Comparison of ENCODE assay signal across 8 cellular contexts in genomic region chr17:59761385-59762021, GRCh38. TPM values are rescaled to one million over a fixed set of nuclear protein-coding genes. Genes with fewer than 3 reads are reported as not detected.
DNase-seq lines count a peak whose midpoint lies in the region; ATAC-seq and TF ChIP-seq lines count a peak whose summit lies in the region.

No MANE protein-coding gene starts in this region.

- no peak overlapping the region for H3K23ac ChIP-seq in trophoblast cell (ENCODE audit: low read length)

- peak overlapping the region; percentile 90 for H2BK120ac ChIP-seq in trophoblast cell (ENCODE audit: insufficient read depth, low read length, poor library complexity)

- WGBS in esophagus squamous epithelium, 2 donors: 44 to 46% methylated on average over 3 of the region's 3 CpGs
- WGBS in trophoblast cell (ENCODE audit: extremely low coverage, insufficient coverage, insufficient read length): no CpG with 5 or more reads among the region's 3 CpGs

- ATAC-seq in naive thymus-derived CD8-positive, alpha-beta T cell: no peak
- ATAC-seq in HG02623 (IDR thresholded peaks at IDR 0.05; ENCODE audit: unreplicated experiment): no peak

- H3K4me1 ChIP-seq in SJSA1 (replicated peaks): peaks cover 61% of the 10 kb centered on the region
- peaks cover 0 to 22% (median 14%) of the 10 kb centered on the region in 3 donors for H3K4me1 ChIP-seq in esophagus squamous epithelium
- peaks cover 10 to 12% of the 10 kb centered on the region in 2 experiments for H3K4me1 ChIP-seq in trophoblast cell (ENCODE audit: control insufficient read depth in 1 of 2, insufficient read depth in 2 of 2, low read length in 2 of 2)

- peaks cover 18% of the 10 kb centered on the region for H3K36me3 ChIP-seq in SJSA1
- H3K36me3 ChIP-seq in esophagus squamous epithelium: peaks cover 0 to 37% (median 0%) of the 10 kb centered on the region in 3 donors
- H3K36me3 ChIP-seq in trophoblast cell (ENCODE audit: control insufficient read depth in 1 of 2, insufficient read depth in 2 of 2, low read length in 2 of 2): peaks cover 8 to 17% of the 10 kb centered on the region in 2 experiments

- no peak overlapping the region for H3K9ac ChIP-seq in trophoblast cell (ENCODE audit: low read length)

- DNase-seq in EL (peak; percentile 90), SJSA1 (ENCODE audit: low read depth in 1 of 2, low spot score in 2 of 2) (peak; percentile 75 to 89), esophagus squamous epithelium (lab: John Stamatoyannopoulos, UW) (no peak), trophoblast cell (peak in 1 of 2 donors; percentile 47), GM13976 (ENCODE audit: low spot score) (no peak), NCI-H146 (lab: John Stamatoyannopoulos, UW) (no peak)
- DNase-seq in naive thymus-derived CD8-positive, alpha-beta T cell: no peak

- no peak overlapping the region for H2AK5ac ChIP-seq in trophoblast cell (ENCODE audit: low read length)

- no peaks in the 10 kb centered on the region for H3K9me3 ChIP-seq in SJSA1 (replicated peaks)
- H3K9me3 ChIP-seq in esophagus squamous epithelium: no peaks in the 10 kb centered on the region
- no peaks in the 10 kb centered on the region for H3K9me3 ChIP-seq in trophoblast cell (ENCODE audit: insufficient read depth, low read depth, low read length)

- in situ Hi-C loops in GM13976 (cut with MboI; ENCODE audit: low sequenced_read_pairs, unreplicated experiment): no loop called here

- H3K4me3 ChIP-seq in SJSA1 (peak overlapping the region; percentile 1; the same call in 1 of the 2 replicates), esophagus squamous epithelium (no peak overlapping the region), trophoblast cell (ENCODE audit: low read depth, low read length) (no peak overlapping the region)

- peak overlapping the region; percentile 7 for H4K12ac ChIP-seq in trophoblast cell (ENCODE audit: low read depth, low read length)

- H3K27me3 Mint-ChIP-seq in naive thymus-derived CD8-positive, alpha-beta T cell: no peaks in the 10 kb centered on the region

- H2BK5ac ChIP-seq in trophoblast cell (ENCODE audit: low read depth, low read length, poor library complexity): peak overlapping the region; percentile 97

- peaks cover 0 to 7% (median 3%) of the 10 kb centered on the region in 9 donors for H3K9me3 Mint-ChIP-seq in naive thymus-derived CD8-positive, alpha-beta T cell

- peak overlapping the region; percentile 97 for H2BK12ac ChIP-seq in trophoblast cell (ENCODE audit: low read length)

- POLR2A ChIA-PET in naive thymus-derived CD8-positive, alpha-beta T cell (lab: Charles Lee): no interaction called here

- H4K8ac ChIP-seq in trophoblast cell (ENCODE audit: low read depth, low read length): no peak overlapping the region

- H4K91ac ChIP-seq in trophoblast cell (ENCODE audit: low read depth, low read length): peak overlapping the region; percentile 92

- peaks cover 27% of the 10 kb centered on the region for H3K79me1 ChIP-seq in trophoblast cell (ENCODE audit: low read length)

- intact Hi-C loops in esophagus squamous epithelium (cut with DNase I): no loop called here

- H3K27ac Mint-ChIP-seq in naive thymus-derived CD8-positive, alpha-beta T cell: peak overlapping the region in 3 of 10 donors; percentile 51 to 84 (median 72)

- H3K79me2 ChIP-seq in trophoblast cell (ENCODE audit: control insufficient read depth, insufficient read depth, low read length, poor library complexity): peaks cover 5% of the 10 kb centered on the region

- no peak overlapping the region for H3K4me2 ChIP-seq in trophoblast cell (ENCODE audit: low read length)

- H3K36me3 Mint-ChIP-seq in naive thymus-derived CD8-positive, alpha-beta T cell: peaks cover 11 to 56% (median 31%) of the 10 kb centered on the region in 3 donors

- H3K4me1 Mint-ChIP-seq in naive thymus-derived CD8-positive, alpha-beta T cell: peaks cover 0 to 25% (median 0%) of the 10 kb centered on the region in 4 donors

- peak overlapping the region; percentile 35 for H2AFZ ChIP-seq in trophoblast cell (ENCODE audit: insufficient read depth, low read length, poor library complexity)

- peak overlapping the region in 1 of 10 donors; percentile 46 for H3K4me3 Mint-ChIP-seq in naive thymus-derived CD8-positive, alpha-beta T cell

- H3K4ac ChIP-seq in trophoblast cell (ENCODE audit: low read depth, low read length): peak overlapping the region; percentile 57

- no peaks in the 10 kb centered on the region for H3K27me3 ChIP-seq in SJSA1 (replicated peaks)
- H3K27me3 ChIP-seq in esophagus squamous epithelium: no peaks in the 10 kb centered on the region
- no peaks in the 10 kb centered on the region for H3K27me3 ChIP-seq in trophoblast cell (ENCODE audit: insufficient read depth, low read length)

- no peak for TF ChIP-seq CTCF in esophagus squamous epithelium (IDR thresholded peaks at IDR 0.05)
- no peak for TF ChIP-seq CTCF in GM13976 (IDR thresholded peaks at IDR 0.05; ENCODE audit: borderline replicate concordance, control extremely low read depth, extremely low read depth, insufficient read depth, missing control alignments)

- TF ChIP-seq POLR2A in esophagus squamous epithelium (IDR thresholded peaks at IDR 0.05): no peak

- peak overlapping the region; percentile 87 for H3K14ac ChIP-seq in trophoblast cell (ENCODE audit: low read length)

- peak overlapping the region; percentile 89 for H3K27ac ChIP-seq in SJSA1
- H3K27ac ChIP-seq in esophagus squamous epithelium: peak overlapping the region; percentile 7 to 55 (median 24)
- peak overlapping the region; percentile 96 for H3K27ac ChIP-seq in trophoblast cell (ENCODE audit: low read depth, low read length)

- no peak overlapping the region for H3K18ac ChIP-seq in trophoblast cell (ENCODE audit: low read length)

RNA-seq across cellular contexts. Expression of gene VMP1, which starts 54.0 kb away (rescaled TPM):
- 203 and 228 TPM in 2 replicates for total RNA-seq in SJSA1 (2014; rRNA removed; shearing (Covaris generic))
- 100 to 1,000 TPM; 132 to 363 (median 141) TPM for total RNA-seq in esophagus squamous epithelium
- 111 and 118 TPM in 2 replicates for polyA plus RNA-seq in trophoblast cell (2013)
- total RNA-seq in naive thymus-derived CD8-positive, alpha-beta T cell: 10 to 100 TPM; 63.5 to 65.1 TPM
- polyA plus RNA-seq in naive thymus-derived CD8-positive, alpha-beta T cell: 10 to 100 TPM; 39.8 to 57.1 (median 40.9) TPM

RNA-seq across cellular contexts. Expression of gene PTRH2, which starts 54.3 kb away (rescaled TPM):
- total RNA-seq in SJSA1 (2014; rRNA removed; shearing (Covaris generic)): 40.5 and 45.3 TPM in 2 replicates
- total RNA-seq in esophagus squamous epithelium: 10 to 100 TPM; 27.2 to 31.7 (median 30.9) TPM
- polyA plus RNA-seq in trophoblast cell (2013): 42.1 and 44.6 TPM in 2 replicates
- 10 to 100 TPM; 16.2 to 17.3 TPM for total RNA-seq in naive thymus-derived CD8-positive, alpha-beta T cell
- 10 to 100 TPM; 14.4 to 19.7 (median 17.8) TPM for polyA plus RNA-seq in naive thymus-derived CD8-positive, alpha-beta T cell

Comparison
In these comparisons a context has a peak if more than half of its experiments do, and no peak if none do; other contexts are left out.
1. DNase-seq: peak in EL (single experiment) and SJSA1 (2 of 2); none in esophagus squamous epithelium (single experiment), GM13976 (single experiment), naive thymus-derived CD8-positive, alpha-beta T cell (0 of 10) and NCI-H146 (single experiment).
2. H3K27ac ChIP-seq: peak in every context shown above with its lines; median percentile 96 in trophoblast cell; 89 in SJSA1; 24 in esophagus squamous epithelium.